In the genomic region with DNA sequence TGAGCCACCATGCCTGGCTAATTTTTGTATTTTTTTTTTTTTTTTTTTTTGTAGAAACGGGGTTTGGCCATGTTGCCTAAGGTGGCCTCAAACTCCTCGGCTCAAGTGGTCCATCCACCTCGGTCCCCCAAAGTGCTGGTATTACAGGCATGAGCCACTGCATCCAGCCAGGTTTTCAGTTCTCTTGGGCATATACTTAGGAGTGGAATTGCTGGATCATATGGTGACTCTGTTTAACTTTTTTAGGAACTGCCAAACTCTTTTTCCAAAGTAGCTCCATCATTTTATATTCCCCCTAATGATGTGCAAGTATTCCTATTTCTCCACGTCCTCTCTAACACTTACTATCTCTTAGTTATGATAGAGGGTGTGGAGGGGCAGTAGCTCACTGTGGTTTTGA, we compare ENCODE assay signal across 16 cellular contexts. TPM values are rescaled to one million over a fixed set of nuclear protein-coding genes. Genes with fewer than 3 reads are reported as not detected.
A peak's percentile ranks its signal among the peaks of the same experiment; 100 is the strongest.
DNase-seq lines count a peak whose midpoint lies in the region; ATAC-seq and TF ChIP-seq lines count a peak whose summit lies in the region.
"Had no signal": no experiment of that assay in that cellular context is flagged by ENCODE, and none has a peak within 500 bp of the region (broad histone marks: within the 10 kb centered on the region; RNA-seq: fewer than 3 reads in every experiment).

No MANE protein-coding gene starts in this region.

- H3K27ac ChIP-seq in endodermal cell (ENCODE audit: low read depth, low read length) = no peak overlapping the region
- H3K27ac ChIP-seq: 22Rv1; BLaER1 treated with 17β-estradiol and CSF1 and Interleukin-3, amounts not matched to agents 10 nM and 100 nM had no signal

- no peaks in the 10 kb centered on the region for H3K27me3 ChIP-seq in endodermal cell (ENCODE audit: control insufficient read depth, insufficient read depth, low read length, poor library complexity, severe bottlenecking)
- H3K27me3 ChIP-seq: BE2C; BLaER1 treated with 17β-estradiol and CSF1 and Interleukin-3, amounts not matched to agents 10 nM and 100 nM had no signal

- peak overlapping the region; percentile 36 for H3K27ac Mint-ChIP-seq in activated CD4-positive, alpha-beta T cell treated with anti-CD3 and anti-CD28 coated beads, Interleukin-2, amount 10 ng/mL, durations not matched to agents 7 days and 5 days
- H3K27ac Mint-ChIP-seq in endodermal cell = no peak overlapping the region
- H3K27ac Mint-ChIP-seq: CD4-positive, alpha-beta T cell had no signal

- H3K9ac ChIP-seq in endodermal cell (ENCODE audit: extremely low read depth, low read length, poor library complexity, severe bottlenecking) = no peak overlapping the region
- H3K9ac ChIP-seq: BLaER1 treated with 17β-estradiol and CSF1 and Interleukin-3, amounts not matched to agents 10 nM and 100 nM had no signal

- ATAC-seq in sciatic nerve = no peak
- no peak for ATAC-seq in HG02938 (IDR thresholded peaks at IDR 0.05; ENCODE audit: unreplicated experiment)
- no peak for ATAC-seq in GM19455 (IDR thresholded peaks at IDR 0.05; ENCODE audit: unreplicated experiment)

- no peak overlapping the region for H3K4me3 ChIP-seq in endodermal cell (ENCODE audit: low read length)
- H3K4me3 ChIP-seq: BLaER1 treated with 17β-estradiol and CSF1 and Interleukin-3, amounts not matched to agents 10 nM and 100 nM; HAP-1 had no signal

- no peaks in the 10 kb centered on the region for H3K27me3 Mint-ChIP-seq in activated CD4-positive, alpha-beta T cell treated with anti-CD3 and anti-CD28 coated beads, Interleukin-2, amount 10 ng/mL, durations not matched to agents 7 days and 5 days
- no peaks in the 10 kb centered on the region for H3K27me3 Mint-ChIP-seq in endodermal cell (ENCODE audit: insufficient read depth)
- H3K27me3 Mint-ChIP-seq: CD4-positive, alpha-beta T cell; CD8-positive, alpha-beta memory T cell had no signal

- H3K36me3 Mint-ChIP-seq in activated CD4-positive, alpha-beta T cell treated with anti-CD3 and anti-CD28 coated beads, Interleukin-2, amount 10 ng/mL, durations not matched to agents 7 days and 5 days (ENCODE audit: low read depth) = peaks cover 6% of the 10 kb centered on the region
- H3K36me3 Mint-ChIP-seq in endodermal cell (ENCODE audit: low read depth) = peaks cover 7% of the 10 kb centered on the region

- H3K4me1 Mint-ChIP-seq in activated CD4-positive, alpha-beta T cell treated with anti-CD3 and anti-CD28 coated beads, Interleukin-2, amount 10 ng/mL, durations not matched to agents 7 days and 5 days = peaks cover 4% of the 10 kb centered on the region
- no peaks in the 10 kb centered on the region for H3K4me1 Mint-ChIP-seq in endodermal cell

- POLR2A ChIA-PET in activated CD4-positive, alpha-beta T cell treated with anti-CD3 and anti-CD28 coated beads, Interleukin-2, amount 10 ng/mL, durations not matched to agents 7 days and 5 days (lab: Charles Lee) = no interaction called here

- no peak overlapping the region for H3K4me3 Mint-ChIP-seq in activated CD4-positive, alpha-beta T cell treated with anti-CD3 and anti-CD28 coated beads, Interleukin-2, amount 10 ng/mL, durations not matched to agents 7 days and 5 days
- no peak overlapping the region for H3K4me3 Mint-ChIP-seq in endodermal cell
- H3K4me3 Mint-ChIP-seq: CD14-positive monocyte; CD4-positive, alpha-beta T cell; CD8-positive, alpha-beta memory T cell had no signal

- H3K9me3 ChIP-seq in endodermal cell (ENCODE audit: control insufficient read depth, low read length) = no peaks in the 10 kb centered on the region
- H3K9me3 ChIP-seq: BE2C; BLaER1 treated with 17β-estradiol and CSF1 and Interleukin-3, amounts not matched to agents 10 nM and 100 nM; HAP-1 had no signal

- peaks cover 7% of the 10 kb centered on the region for H3K36me3 ChIP-seq in endodermal cell (ENCODE audit: control insufficient read depth, insufficient read depth, low read length)

- 90% methylated on average over 3 of the region's 4 CpGs; no CpG with 5 or more reads in 1 of the 2 experiments for WGBS in endodermal cell (ENCODE audit: insufficient coverage in 1 of 2, insufficient read length in 1 of 2), 2 experiments

- DNase-seq in activated CD4-positive, alpha-beta T cell treated with anti-CD3 and anti-CD28 coated beads, Interleukin-2, amount 10 ng/mL, durations not matched to agents 7 days and 5 days = no peak
- DNase-seq in activated CD4-positive, alpha-beta T cell treated with anti-CD3 and anti-CD28 coated beads for 1 hour = no peak
- DNase-seq in endodermal cell = peak; percentile 13
- DNase-seq in sciatic nerve (ENCODE audit: low spot score) = peak; percentile 18
- DNase-seq: BE2C; CD4-positive, alpha-beta T cell; CD8-positive, alpha-beta memory T cell; DMS 273 treated with DMSO at 0.1 percent for 48 hours; DMS79 treated with DMSO at 0.1 percent for 48 hours; GOT3 had no signal

- TF ChIP-seq CTCF in endodermal cell (conservative IDR thresholded peaks at IDR 0.05) = no peak

- no peaks in the 10 kb centered on the region for H3K4me1 ChIP-seq in endodermal cell (ENCODE audit: control insufficient read depth, insufficient read depth, low read length)
- H3K4me1 ChIP-seq: BE2C, HAP-1 had no signal

- intact Hi-C loops in sciatic nerve (cut with DNase I) = no loop called here

- CTCF ChIA-PET in activated CD4-positive, alpha-beta T cell treated with anti-CD3 and anti-CD28 coated beads, Interleukin-2, amount 10 ng/mL, durations not matched to agents 7 days and 5 days (lab: Charles Lee) = interaction anchor here (0.6 kb wide), 3 partner anchors 19 to 450 kb away, joined by 4 to 5 read pairs (median 4); no protein-coding TSS in a partner anchor

- H3K9me3 Mint-ChIP-seq in activated CD4-positive, alpha-beta T cell treated with anti-CD3 and anti-CD28 coated beads, Interleukin-2, amount 10 ng/mL, durations not matched to agents 7 days and 5 days = no peaks in the 10 kb centered on the region
- H3K9me3 Mint-ChIP-seq in endodermal cell = no peaks in the 10 kb centered on the region
- H3K9me3 Mint-ChIP-seq: CD14-positive monocyte; CD4-positive, alpha-beta T cell; CD8-positive, alpha-beta memory T cell had no signal

RNA-seq across cellular contexts. Expression of a gene that starts 41.5 kb away (rescaled TPM):
- total RNA-seq in activated CD4-positive, alpha-beta T cell treated with anti-CD3 and anti-CD28 coated beads, Interleukin-2, amount 10 ng/mL, durations not matched to agents 7 days and 5 days = 10 to 100 TPM; 13.4 to 14.2 TPM
- total RNA-seq in endodermal cell = 10 to 100 TPM; 19.1 to 20.6 TPM
- 18.1 TPM for polyA plus RNA-seq in endodermal cell (2013, experiment 1 of 2)
- polyA plus RNA-seq in endodermal cell (2013, experiment 2 of 2) = 17.4 TPM
- 19.7 TPM for total RNA-seq in sciatic nerve

RNA-seq across cellular contexts. Expression of a gene that starts 42.8 kb away (rescaled TPM):
- total RNA-seq in activated CD4-positive, alpha-beta T cell treated with anti-CD3 and anti-CD28 coated beads, Interleukin-2, amount 10 ng/mL, durations not matched to agents 7 days and 5 days = 10 to 100 TPM; 76.1 to 84.5 TPM
- total RNA-seq in endodermal cell (100 to 1,000 TPM in 1 of 2 donors, 10 to 100 TPM in 1; 91.6 to 114 TPM), sciatic nerve (84.3 TPM)
- 128 TPM for polyA plus RNA-seq in endodermal cell (2013, experiment 1 of 2)
- polyA plus RNA-seq in endodermal cell (2013, experiment 2 of 2) = 120 TPM

Comparison
In these comparisons a context has a peak if more than half of its experiments do, and no peak if none do; other contexts are left out.
1. DNase-seq: peak in endodermal cell (single experiment) and sciatic nerve (single experiment); none in activated CD4-positive, alpha-beta T cell treated with anti-CD3 and anti-CD28 coated beads, Interleukin-2, amount 10 ng/mL, durations not matched to agents 7 days and 5 days (single experiment) and activated CD4-positive, alpha-beta T cell treated with anti-CD3 and anti-CD28 coated beads for 1 hour (single experiment).